34 cellular contexts compared by ENCODE assay signal in genomic region chr14:97477353-97477752, GRCh38.
"Had no signal": no experiment of that assay in that cellular context is flagged by ENCODE, and none has a peak within 500 bp of the region (broad histone marks: within the 10 kb centered on the region; RNA-seq: fewer than 3 reads in every experiment).

No MANE protein-coding gene starts in this region.

- H3K27me3 Mint-ChIP-seq: activated B cell treated with CpG ODN at 0.5 μM for 24 hours; activated CD4-positive, alpha-beta memory T cell treated with anti-CD3 and anti-CD28 coated beads for 36 hours; activated CD4-positive, alpha-beta T cell treated with anti-CD3 and anti-CD28 coated beads, Interleukin-2, amount 10 ng/mL, durations not matched to agents 24 days and 14 days; activated CD8-positive, alpha-beta T cell treated with anti-CD3 and anti-CD28 coated beads for 36 hours; activated naive CD8-positive, alpha-beta T cell treated with anti-CD3 and anti-CD28 coated beads for 36 hours; activated T-helper 17 cell treated with anti-CD3 and anti-CD28 coated beads, Interleukin-2, amount 50 U/mL, for 72 hours; T-cell; T-helper 17 cell had no signal

- H3K4me3 ChIP-seq: adrenal gland, body of pancreas, breast epithelium had no signal

- H3K4me1 ChIP-seq: adrenal gland, body of pancreas, breast epithelium had no signal

- H3K36me3 ChIP-seq: adrenal gland, brain microvascular endothelial cell, breast epithelium had no signal

- ATAC-seq: activated CD8-positive, alpha-beta T cell treated with anti-CD3 and anti-CD28 coated beads for 36 hours; activated naive CD4-positive, alpha-beta T cell treated with anti-CD3 and anti-CD28 coated beads, Interleukin-2, amount 50 U/mL, for 72 hours; activated T-cell treated with anti-CD3 and anti-CD28 coated beads, Interleukin-2, amount 50 U/mL, for 4 hours; activated T-cell treated with anti-CD3 and anti-CD28 coated beads, Interleukin-2, amount 50 U/mL, for 72 hours; activated T-helper 17 cell treated with anti-CD3 and anti-CD28 coated beads, Interleukin-2, amount 50 U/mL, for 72 hours; body of pancreas; T-helper 17 cell had no signal

- H3K27ac ChIP-seq: adrenal gland, body of pancreas, brain microvascular endothelial cell, breast epithelium, VCaP had no signal

- H3K4me1 Mint-ChIP-seq: activated B cell treated with CpG ODN at 0.5 μM for 24 hours; activated T-helper 17 cell treated with anti-CD3 and anti-CD28 coated beads, Interleukin-2, amount 50 U/mL, for 72 hours had no signal

- H3K9me3 Mint-ChIP-seq: activated B cell treated with CpG ODN at 0.5 μM for 24 hours; activated CD4-positive, alpha-beta memory T cell treated with anti-CD3 and anti-CD28 coated beads for 36 hours; activated CD8-positive, alpha-beta T cell treated with anti-CD3 and anti-CD28 coated beads for 36 hours; activated naive CD4-positive, alpha-beta T cell treated with anti-CD3 and anti-CD28 coated beads for 36 hours; activated naive CD4-positive, alpha-beta T cell treated with anti-CD3 and anti-CD28 coated beads, Interleukin-2, amount 50 U/mL, for 72 hours; activated naive CD8-positive, alpha-beta T cell treated with anti-CD3 and anti-CD28 coated beads for 36 hours; activated T-cell treated with anti-CD3 and anti-CD28 coated beads, Interleukin-2, amount 50 U/mL, for 4 hours; activated T-helper 17 cell treated with anti-CD3 and anti-CD28 coated beads, Interleukin-2, amount 50 U/mL, for 72 hours; T-cell had no signal

- H3K9me3 ChIP-seq: adrenal gland, body of pancreas, breast epithelium had no signal

- H3K27me3 ChIP-seq: adrenal gland, body of pancreas, brain microvascular endothelial cell, breast epithelium had no signal

- DNase-seq: activated B cell treated with CpG ODN at 0.5 μM for 24 hours; activated CD4-positive, alpha-beta memory T cell treated with anti-CD3 and anti-CD28 coated beads for 36 hours; activated CD4-positive, alpha-beta T cell treated with anti-CD3 and anti-CD28 coated beads for 4 hours; activated CD4-positive, alpha-beta T cell treated with anti-CD3 and anti-CD28 coated beads, Interleukin-2, amount 10 ng/mL, durations not matched to agents 24 days and 14 days; activated CD4-positive, alpha-beta T cell treated with anti-CD3 and anti-CD28 coated beads, Interleukin-2, amount 50 U/mL, for 1 hour; activated CD4-positive, alpha-beta T cell treated with anti-CD3 and anti-CD28 coated beads, Interleukin-2, amount 50 U/mL, for 4 hours; activated CD4-positive, CD25-positive, alpha-beta regulatory T cell treated with anti-CD3 and anti-CD28 coated beads, Interleukin-2, amount 50 U/mL, for 72 hours; activated CD8-positive, alpha-beta memory T cell treated with anti-CD3 and anti-CD28 coated beads, Interleukin-2, amount 50 U/mL, for 4 hours; activated CD8-positive, alpha-beta T cell treated with anti-CD3 and anti-CD28 coated beads for 36 hours; activated effector memory CD4-positive, alpha-beta T cell treated with anti-CD3 and anti-CD28 coated beads, Interleukin-2, amount 50 U/mL, for 16 hours; activated gamma-delta T cell treated with Interleukin-2 at 50 U/mL for 16 hours; activated naive CD4-positive, alpha-beta T cell; activated naive CD4-positive, alpha-beta T cell treated with anti-CD3 and anti-CD28 coated beads for 36 hours; activated naive CD4-positive, alpha-beta T cell treated with anti-CD3 and anti-CD28 coated beads, Interleukin-2, amount 50 U/mL, for 16 hours; activated naive CD8-positive, alpha-beta T cell treated with anti-CD3 and anti-CD28 coated beads for 36 hours; activated T-cell treated with anti-CD3 and anti-CD28 coated beads for 4 hours; activated T-cell treated with anti-CD3 and anti-CD28 coated beads, Interleukin-2, amount 50 U/mL, for 1 hour; activated T-cell treated with anti-CD3 and anti-CD28 coated beads, Interleukin-2, amount 50 U/mL, for 4 hours; activated T-cell treated with anti-CD3 and anti-CD28 coated beads, Interleukin-2, amount 50 U/mL, for 72 hours; adrenal gland; amniotic stem cell; aorta; brain microvascular endothelial cell; central memory CD4-positive, alpha-beta T cell; cerebellar nuclear complex; T-cell; T-helper 17 cell; T-helper 9 cell had no signal

- H3K27ac Mint-ChIP-seq: activated B cell treated with CpG ODN at 0.5 μM for 24 hours; activated CD4-positive, alpha-beta memory T cell treated with anti-CD3 and anti-CD28 coated beads for 36 hours; activated CD4-positive, alpha-beta T cell treated with anti-CD3 and anti-CD28 coated beads, Interleukin-2, amount 10 ng/mL, durations not matched to agents 24 days and 14 days; activated CD8-positive, alpha-beta T cell treated with anti-CD3 and anti-CD28 coated beads for 36 hours; activated naive CD4-positive, alpha-beta T cell treated with anti-CD3 and anti-CD28 coated beads for 36 hours; activated naive CD8-positive, alpha-beta T cell treated with anti-CD3 and anti-CD28 coated beads for 36 hours; activated T-cell treated with anti-CD3 and anti-CD28 coated beads, Interleukin-2, amount 50 U/mL, for 72 hours; activated T-helper 1 cell treated with anti-CD3 and anti-CD28 coated beads, Interleukin-12 subunit alpha, Interleukin-12 subunit beta, Interleukin-2, Interleukin-4 antibody, amounts not matched to agents 30 ng/mL and 10 ng/mL and 1 ng/mL, durations not matched to agents 14 hours and 24 hours and 36 hours; activated T-helper 17 cell treated with anti-CD3 and anti-CD28 coated beads, Interleukin-2, amount 50 U/mL, for 72 hours; T-helper 17 cell had no signal

- H3K4me3 Mint-ChIP-seq: activated B cell treated with CpG ODN at 0.5 μM for 24 hours; activated CD4-positive, alpha-beta memory T cell treated with anti-CD3 and anti-CD28 coated beads for 36 hours; activated CD4-positive, alpha-beta T cell treated with anti-CD3 and anti-CD28 coated beads, Interleukin-2, amount 10 ng/mL, durations not matched to agents 24 days and 14 days; activated CD8-positive, alpha-beta T cell treated with anti-CD3 and anti-CD28 coated beads for 36 hours; activated naive CD4-positive, alpha-beta T cell treated with anti-CD3 and anti-CD28 coated beads for 36 hours; activated naive CD8-positive, alpha-beta T cell treated with anti-CD3 and anti-CD28 coated beads for 36 hours; activated T-cell treated with anti-CD3 and anti-CD28 coated beads, Interleukin-2, amount 50 U/mL, for 4 hours; activated T-cell treated with anti-CD3 and anti-CD28 coated beads, Interleukin-2, amount 50 U/mL, for 72 hours; activated T-helper 1 cell treated with anti-CD3 and anti-CD28 coated beads, Interleukin-12 subunit alpha, Interleukin-12 subunit beta, Interleukin-2, Interleukin-4 antibody, amounts not matched to agents 30 ng/mL and 10 ng/mL and 1 ng/mL, durations not matched to agents 14 hours and 24 hours and 36 hours; activated T-helper 17 cell treated with anti-CD3 and anti-CD28 coated beads, Interleukin-2, amount 50 U/mL, for 72 hours; T-cell; T-helper 17 cell had no signal
